Comparison of ENCODE assay signal across 17 cellular contexts in the genomic region with DNA sequence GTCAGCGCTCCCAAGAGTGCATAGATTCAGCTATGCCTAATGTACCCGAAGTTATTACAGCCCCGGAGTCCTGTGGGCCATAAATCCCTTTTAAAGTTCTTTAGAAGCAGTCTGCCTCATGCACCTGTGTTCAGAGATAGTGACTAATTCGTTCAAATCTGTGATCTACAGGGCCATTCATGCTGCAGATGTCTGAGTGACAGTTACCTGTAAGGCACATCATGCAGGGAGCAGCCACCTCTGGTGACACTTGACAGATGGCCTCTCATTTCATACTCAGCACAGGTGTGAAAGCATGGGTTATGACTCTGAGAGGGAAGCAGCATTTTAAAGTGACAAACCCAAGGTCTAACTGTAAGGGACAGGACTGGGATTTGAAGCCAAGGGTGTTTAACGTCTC. TPM values are rescaled to one million over a fixed set of nuclear protein-coding genes. Genes with fewer than 3 reads are reported as not detected.
DNase-seq lines count a peak whose midpoint lies in the region; ATAC-seq and TF ChIP-seq lines count a peak whose summit lies in the region.
"Had no signal": no experiment of that assay in that cellular context is flagged by ENCODE, and none has a peak within 500 bp of the region (broad histone marks: within the 10 kb centered on the region; RNA-seq: fewer than 3 reads in every experiment).

No MANE protein-coding gene starts in this region.

- H3K18ac ChIP-seq in mesendoderm (ENCODE audit: low read length), result no peak overlapping the region

- H3K36me3 ChIP-seq in CD4-positive, CD25-positive, alpha-beta regulatory T cell (ENCODE audit: control insufficient read depth, insufficient read depth, low read length), result no peaks in the 10 kb centered on the region
- H3K36me3 ChIP-seq in HCT116 (ENCODE audit: control insufficient read depth in 1 of 2, insufficient read depth in 2 of 2, low read length in 2 of 2) (no peaks in the 10 kb centered on the region), mesendoderm (ENCODE audit: control insufficient read depth, insufficient read depth, low read length) (no peaks in the 10 kb centered on the region), tibial artery (no peaks in the 10 kb centered on the region)
- H3K36me3 ChIP-seq: right atrium auricular region had no signal

- peaks cover 22% of the 10 kb centered on the region for H3K79me2 ChIP-seq in HCT116 (ENCODE audit: insufficient read depth, low read length)
- H3K79me2 ChIP-seq in mesendoderm (ENCODE audit: control insufficient read depth, insufficient read depth, low read length), result peaks cover 2% of the 10 kb centered on the region

- H4K8ac ChIP-seq in mesendoderm (ENCODE audit: low read depth, low read length), result no peak overlapping the region

- intact Hi-C loops in HCT116 (cut with micrococcal nuclease), result no loop called here
- intact Hi-C loops in tibial artery (cut with DNase I; ENCODE audit: low total_unique reads), result loop anchor here (5.0 kb wide), 1 partner anchor 1746 kb away; no protein-coding TSS in a partner anchor
- intact Hi-C loops in left colon (cut with DNase I, micrococcal nuclease), result no loop called here

- no peak for ATAC-seq in CD4-positive, CD25-positive, alpha-beta regulatory T cell (ENCODE audit: low read depth in 2 of 2)
- ATAC-seq in HCT116 (no peak), WTC11 (no peak), HG02884 (IDR thresholded peaks at IDR 0.05; ENCODE audit: unreplicated experiment) (no peak), left colon (no peak)
- ATAC-seq: body of pancreas; effector memory CD8-positive, alpha-beta T cell; stimulated activated memory B cell treated with anti-CD40 and anti-IgM and Interleukin-4, amounts not matched to agents 10 μg/mL and 1 μg/mL and 100 μg/mL, for 72 hours had no signal

- no peaks in the 10 kb centered on the region for H3K79me1 ChIP-seq in mesendoderm (ENCODE audit: low read length)

- TF ChIP-seq CTCF in HCT116 (IDR thresholded peaks at IDR 0.05 in 2 of 3, conservative IDR thresholded peaks at IDR 0.05 in 1 of 3; ENCODE audit: borderline replicate concordance in 1 of 3, insufficient read depth in 1 of 3, low read depth in 2 of 3, low read length in 2 of 3) (no peak), WTC11 (IDR thresholded peaks at IDR 0.05) (no peak), tibial artery (IDR thresholded peaks at IDR 0.05) (no peak)

- no peaks in the 10 kb centered on the region for H3K9me3 ChIP-seq in CD4-positive, CD25-positive, alpha-beta regulatory T cell (ENCODE audit: control insufficient read depth in 2 of 2, low read length in 2 of 2)
- H3K9me3 ChIP-seq in HCT116 (ENCODE audit: control insufficient read depth in 1 of 2, insufficient read depth in 1 of 2, low read depth in 1 of 2, low read length in 2 of 2) (no peaks in the 10 kb centered on the region), tibial artery (no peaks in the 10 kb centered on the region)
- H3K9me3 ChIP-seq: body of pancreas, right atrium auricular region had no signal

- peaks cover 0 to 2% (median 0%) of the 10 kb centered on the region in 7 donors for H3K9me3 Mint-ChIP-seq in CD4-positive, CD25-positive, alpha-beta regulatory T cell
- H3K9me3 Mint-ChIP-seq in WTC11, result peaks cover 9% of the 10 kb centered on the region
- H3K9me3 Mint-ChIP-seq: activated B cell treated with CpG ODN at 0.5 μM for 24 hours; effector memory CD8-positive, alpha-beta T cell; stimulated activated memory B cell treated with anti-CD40 and anti-IgM and Interleukin-4, amounts not matched to agents 10 μg/mL and 1 μg/mL and 100 μg/mL, for 72 hours had no signal

- RAD21 ChIA-PET in HCT116 (lab: Charles Lee; ENCODE audit: low non-redundant PET in 1 of 2, low total read pairs in 2 of 2, uncharacterized antibody in 2 of 2, unreplicated experiment in 2 of 2), result no interaction called here

- H3K4me1 ChIP-seq in CD4-positive, CD25-positive, alpha-beta regulatory T cell (ENCODE audit: control insufficient read depth, insufficient read depth, low read length, poor library complexity, severe bottlenecking), result peaks cover 20% of the 10 kb centered on the region
- H3K4me1 ChIP-seq in HCT116 (ENCODE audit: control insufficient read depth in 1 of 2, insufficient read depth in 2 of 2, low read length in 2 of 2), result peaks cover 10 to 46% of the 10 kb centered on the region in 2 experiments
- H3K4me1 ChIP-seq in mesendoderm (ENCODE audit: control insufficient read depth, low read depth, low read length), result no peaks in the 10 kb centered on the region
- H3K4me1 ChIP-seq in tibial artery, result peaks cover 0 to 28% (median 24%) of the 10 kb centered on the region in 4 donors

- H3K9me2 ChIP-seq in HCT116 (ENCODE audit: insufficient read depth), result no peaks in the 10 kb centered on the region

- no peak overlapping the region for H3K27ac Mint-ChIP-seq in CD4-positive, CD25-positive, alpha-beta regulatory T cell
- no peak overlapping the region for H3K27ac Mint-ChIP-seq in WTC11
- H3K27ac Mint-ChIP-seq: activated B cell treated with CpG ODN at 0.5 μM for 24 hours; stimulated activated memory B cell treated with anti-CD40 and anti-IgM and Interleukin-4, amounts not matched to agents 10 μg/mL and 1 μg/mL and 100 μg/mL, for 72 hours had no signal

- peak in 1 of 3 donors; percentile 41 for DNase-seq in CD4-positive, CD25-positive, alpha-beta regulatory T cell
- DNase-seq in HCT116 (ENCODE audit: low read depth, low spot score) (no peak), WTC11 (ENCODE audit: low spot score) (no peak), mesendoderm (no peak), tibial artery (no peak), KBM-7 (no peak), left colon (no peak)
- DNase-seq: activated B cell treated with CpG ODN at 0.5 μM for 24 hours; body of pancreas; C1 segment of cervical spinal cord; effector memory CD8-positive, alpha-beta T cell; kidney glomerular epithelial cell; NCI-H2171; stimulated activated CD4-positive, alpha-beta T cell treated with anti-CD3 and anti-CD28 coated beads, Interleukin-2, amount 100 ng/mL, for 48 hours had no signal

- no peak overlapping the region for H3K23ac ChIP-seq in mesendoderm (ENCODE audit: low read length)

- BruUV-seq in HCT116 (replicated peaks; lab: Mats Ljungman, UMichigan), result no TSS peak

- WGBS in mesendoderm (ENCODE audit: extremely low coverage, insufficient coverage, low lambda C conversion rate), result no CpG with 5 or more reads among the region's 5 CpGs

- no peak overlapping the region for H3K9ac ChIP-seq in HCT116 (ENCODE audit: low read length)
- no peak overlapping the region for H3K9ac ChIP-seq in mesendoderm (ENCODE audit: low read length)

- no peak overlapping the region for H3K4me3 ChIP-seq in CD4-positive, CD25-positive, alpha-beta regulatory T cell (ENCODE audit: low read depth, low read length)
- H3K4me3 ChIP-seq in HCT116 (replicated peaks in 1 of 2; ENCODE audit: low read depth in 1 of 2, low read length in 2 of 2), result no peak overlapping the region
- no peak overlapping the region for H3K4me3 ChIP-seq in mesendoderm (ENCODE audit: low read length)
- no peak overlapping the region for H3K4me3 ChIP-seq in tibial artery
- H3K4me3 ChIP-seq: body of pancreas had no signal

- H3K4me3 Mint-ChIP-seq in CD4-positive, CD25-positive, alpha-beta regulatory T cell, result peak overlapping the region; percentile 90 to 96 (median 90)
- peak overlapping the region; percentile 96 for H3K4me3 Mint-ChIP-seq in WTC11

- no peak for TF ChIP-seq RAD21 in HCT116 (IDR thresholded peaks at IDR 0.05; ENCODE audit: low read depth)

- H2BK15ac ChIP-seq in mesendoderm (replicated peaks; ENCODE audit: low read depth), result no peak overlapping the region

- H3K4ac ChIP-seq in mesendoderm (ENCODE audit: low read depth, low read length), result no peak overlapping the region

- H2AK5ac ChIP-seq in mesendoderm (ENCODE audit: low read length), result no peak overlapping the region

- no peaks in the 10 kb centered on the region for H4K20me1 ChIP-seq in HCT116 (ENCODE audit: insufficient read depth)

- peaks cover 8 to 41% (median 26%) of the 10 kb centered on the region in 4 donors for H3K4me1 Mint-ChIP-seq in CD4-positive, CD25-positive, alpha-beta regulatory T cell
- peaks cover 10% of the 10 kb centered on the region for H3K4me1 Mint-ChIP-seq in WTC11

- no peak overlapping the region for H3K27ac ChIP-seq in CD4-positive, CD25-positive, alpha-beta regulatory T cell (ENCODE audit: insufficient read depth, low read length, poor library complexity, severe bottlenecking)
- H3K27ac ChIP-seq in HCT116 (ENCODE audit: low read depth, low read length) (no peak overlapping the region), mesendoderm (ENCODE audit: low read depth, low read length) (no peak overlapping the region), tibial artery (no peak overlapping the region)
- H3K27ac ChIP-seq: body of pancreas, right atrium auricular region had no signal

- no peak overlapping the region for H2BK120ac ChIP-seq in mesendoderm (ENCODE audit: low read depth, low read length)

- H2BK5ac ChIP-seq in mesendoderm (ENCODE audit: low read length), result no peak overlapping the region

- H3K27me3 ChIP-seq in CD4-positive, CD25-positive, alpha-beta regulatory T cell (ENCODE audit: control insufficient read depth, insufficient read depth, low read length), result peaks cover 3% of the 10 kb centered on the region
- no peaks in the 10 kb centered on the region for H3K27me3 ChIP-seq in HCT116 (ENCODE audit: insufficient read depth, low read length)
- peaks cover 3% of the 10 kb centered on the region for H3K27me3 ChIP-seq in mesendoderm (ENCODE audit: insufficient read depth, low read length, poor library complexity)
- H3K27me3 ChIP-seq in tibial artery, result peaks cover 8 to 74% of the 10 kb centered on the region in 2 donors

- H3K4me2 ChIP-seq in HCT116 (ENCODE audit: low read length) (0 out of 2 replicates have a peak overlapping the region, but pooled peaks have one; percentile 1), mesendoderm (ENCODE audit: low read length) (no peak overlapping the region)

- CTCF ChIA-PET in HCT116 (lab: Charles Lee) (no interaction called here), WTC11 (lab: Charles Lee) (interaction anchor here (1.5 kb wide), 1 partner anchor 167 kb away, joined by 6 read pairs; no protein-coding TSS in a partner anchor)

- no peak for TF ChIP-seq POLR2A in HCT116 (IDR thresholded peaks at IDR 0.05; ENCODE audit: borderline replicate concordance, extremely low read depth, insufficient read depth, insufficient read length)

- H3K36me3 Mint-ChIP-seq in CD4-positive, CD25-positive, alpha-beta regulatory T cell, result no peaks in the 10 kb centered on the region
- peaks cover 3% of the 10 kb centered on the region; the same call in 1 of the 2 replicates for H3K36me3 Mint-ChIP-seq in WTC11
- H3K36me3 Mint-ChIP-seq: stimulated activated memory B cell treated with anti-CD40 and anti-IgM and Interleukin-4, amounts not matched to agents 10 μg/mL and 1 μg/mL and 100 μg/mL, for 72 hours had no signal

- no peak overlapping the region for H2AFZ ChIP-seq in HCT116 (ENCODE audit: low read depth, low read length, poor library complexity, severe bottlenecking)

- POLR2A ChIA-PET in HCT116 (lab: Charles Lee), result no interaction called here
- POLR2A ChIA-PET in WTC11 (lab: Charles Lee), result interaction anchor here (0.7 kb wide), 1 partner anchor 469 kb away, joined by 3 read pairs; the partner anchor contains the start of gene NAV2

- peaks cover 25% of the 10 kb centered on the region for H3K27me3 Mint-ChIP-seq in CD4-positive, CD25-positive, alpha-beta regulatory T cell
- peaks cover 36% of the 10 kb centered on the region for H3K27me3 Mint-ChIP-seq in WTC11 (ENCODE audit: low read depth)

- H4K5ac ChIP-seq in mesendoderm (ENCODE audit: low read length), result no peak overlapping the region

- H3K56ac ChIP-seq in mesendoderm (ENCODE audit: low read length), result peak overlapping the region; percentile 94

- in situ Hi-C loops in KBM-7 (cut with MboI; ENCODE audit: low pct_unique_long_range_greater_than_20kb, low sequenced_read_pairs), result no loop called here

RNA-seq across cellular contexts. Expression of gene E2F8, which starts 2.4 kb away (rescaled TPM):
- total RNA-seq in CD4-positive, CD25-positive, alpha-beta regulatory T cell, result 0.35 TPM
- under 1 TPM in 2 of 4 donors, not detected in 2; 0.25 to 0.33 TPM for polyA plus RNA-seq in CD4-positive, CD25-positive, alpha-beta regulatory T cell
- total RNA-seq in HCT116 (2021; ENCODE audit: unreplicated experiment) (18.4 TPM), WTC11 (2021) (8.5 to 10.7 TPM (median 10.4 TPM) in 3 replicates), left colon (1 to 10 TPM; 4.3 to 7.4 TPM)
- 8.2 and 10.6 TPM in 2 replicates for polyA plus RNA-seq in HCT116 (2012)
- 12.0 TPM for polyA plus RNA-seq in mesendoderm (2013, experiment 1 of 2)
- polyA plus RNA-seq in mesendoderm (2013, experiment 2 of 2), result 12.9 TPM

RNA-seq across cellular contexts. Expression of gene CSRP3, which starts 41.4 kb away (rescaled TPM):
- total RNA-seq in CD4-positive, CD25-positive, alpha-beta regulatory T cell, result not detected
- polyA plus RNA-seq in CD4-positive, CD25-positive, alpha-beta regulatory T cell, result not detected
- not detected for total RNA-seq in HCT116 (2021; ENCODE audit: unreplicated experiment)
- not detected in 2 replicates for polyA plus RNA-seq in HCT116 (2012)
- total RNA-seq in WTC11 (2021), result not detected in 3 replicates
- polyA plus RNA-seq in mesendoderm (2013, experiment 1 of 2), result not detected
- not detected for polyA plus RNA-seq in mesendoderm (2013, experiment 2 of 2)
- total RNA-seq in left colon, result not detected
- total RNA-seq: activated B cell treated with CpG ODN at 0.5 μM for 24 hours, body of pancreas had no signal
